22 cellular contexts compared by ENCODE assay signal in the genomic region with DNA sequence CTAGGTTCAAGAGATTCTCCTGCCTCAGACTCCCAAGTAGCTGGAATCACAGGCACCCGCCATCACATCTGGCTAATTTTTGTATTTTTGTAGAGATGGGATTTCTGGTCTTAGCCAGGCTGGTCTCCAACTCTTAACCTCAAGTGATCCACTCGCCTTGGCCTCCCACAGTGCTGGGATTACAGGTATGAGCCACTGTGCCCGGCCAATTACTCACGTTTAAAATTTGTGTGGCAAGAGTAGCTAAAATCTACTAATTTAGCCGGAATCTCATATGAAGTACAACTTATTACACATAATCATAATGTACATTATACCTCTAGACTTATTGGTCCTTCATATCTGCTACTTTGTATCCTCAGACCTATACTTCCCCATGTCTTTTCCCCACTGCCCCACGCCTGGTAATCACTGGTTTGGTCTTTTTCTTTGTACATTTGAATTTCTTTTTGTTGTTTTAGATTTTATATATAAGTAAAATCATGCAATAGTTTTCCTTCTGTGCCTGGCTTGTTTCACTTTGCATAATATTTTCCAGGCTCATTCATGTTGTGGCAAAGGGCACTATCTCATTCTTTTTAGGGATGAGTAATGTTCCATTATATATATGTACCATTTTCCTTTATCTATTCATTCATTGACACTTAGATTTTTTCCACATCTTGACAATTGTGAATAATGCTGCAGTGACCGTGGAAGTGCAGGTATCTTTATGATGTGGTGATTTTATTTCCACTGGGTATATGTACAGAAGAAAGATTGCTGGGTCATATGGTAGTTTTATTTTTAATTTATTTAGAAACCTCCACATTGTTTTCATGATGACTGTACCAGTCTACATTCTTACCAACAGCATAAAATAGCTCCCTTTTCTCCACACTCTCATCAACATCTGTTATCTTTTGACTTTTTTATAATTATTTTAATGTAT.
DNase-seq lines count a peak whose midpoint lies in the region; ATAC-seq lines count a peak whose summit lies in the region.
"Had no signal": no experiment of that assay in that cellular context is flagged by ENCODE, and none has a peak within 500 bp of the region (broad histone marks: within the 10 kb centered on the region; RNA-seq: fewer than 3 reads in every experiment).

No MANE protein-coding gene starts in this region.

- H3K27me3 Mint-ChIP-seq in activated naive CD4-positive, alpha-beta T cell treated with anti-CD3 and anti-CD28 coated beads for 36 hours (ENCODE audit: low read depth) = no peaks in the 10 kb centered on the region
- no peaks in the 10 kb centered on the region for H3K27me3 Mint-ChIP-seq in activated naive CD4-positive, alpha-beta T cell treated with anti-CD3 and anti-CD28 coated beads, Interleukin-2, amount 10 ng/mL, durations not matched to agents 7 days and 5 days
- H3K27me3 Mint-ChIP-seq in activated naive CD8-positive, alpha-beta T cell treated with anti-CD3 and anti-CD28 coated beads, Interleukin-2, amount 50 U/mL, for 24 hours = no peaks in the 10 kb centered on the region
- H3K27me3 Mint-ChIP-seq: IgD-negative memory B cell, memory B cell had no signal

- H3K4me3 Mint-ChIP-seq in activated naive CD4-positive, alpha-beta T cell treated with anti-CD3 and anti-CD28 coated beads for 36 hours = no peak overlapping the region
- H3K4me3 Mint-ChIP-seq in activated naive CD4-positive, alpha-beta T cell treated with anti-CD3 and anti-CD28 coated beads, Interleukin-2, amount 10 ng/mL, durations not matched to agents 7 days and 5 days = no peak overlapping the region
- H3K4me3 Mint-ChIP-seq in activated naive CD8-positive, alpha-beta T cell treated with anti-CD3 and anti-CD28 coated beads, Interleukin-2, amount 50 U/mL, for 24 hours = peak overlapping the region; percentile 7
- H3K4me3 Mint-ChIP-seq: CD14-positive monocyte, IgD-negative memory B cell, memory B cell, neural crest cell had no signal

- intact Hi-C loops in activated naive CD4-positive, alpha-beta T cell treated with anti-CD3 and anti-CD28 coated beads for 36 hours (cut with micrococcal nuclease) = loop anchor here (1.0 to 5.0 kb wide), 7 partner anchors 46 to 355 kb away; no protein-coding TSS in a partner anchor
- intact Hi-C loops in head of caudate nucleus (cut with DNase I) = no loop called here

- ATAC-seq in activated CD4-positive, CD25-positive, alpha-beta regulatory T cell treated with anti-CD3 and anti-CD28 coated beads, Interleukin-2, amount 50 U/mL, for 24 hours = peak; percentile 63 to 85
- peak; percentile 94 for ATAC-seq in activated naive CD8-positive, alpha-beta T cell treated with anti-CD3 and anti-CD28 coated beads, Interleukin-2, amount 50 U/mL, for 24 hours
- ATAC-seq in stimulated activated naive CD8-positive, alpha-beta T cell treated with anti-CD3 and anti-CD28 coated beads, Interleukin-15, Interleukin-2, amounts not matched to agents 100 U/mL and 50 U/mL, for 24 hours = peak; percentile 96
- ATAC-seq in GM19463 (IDR thresholded peaks at IDR 0.05; ENCODE audit: unreplicated experiment) = no peak
- ATAC-seq: left lobe of liver had no signal

- H3K27ac Mint-ChIP-seq in activated naive CD4-positive, alpha-beta T cell treated with anti-CD3 and anti-CD28 coated beads for 36 hours = peak overlapping the region; percentile 59
- no peak overlapping the region for H3K27ac Mint-ChIP-seq in activated naive CD4-positive, alpha-beta T cell treated with anti-CD3 and anti-CD28 coated beads, Interleukin-2, amount 10 ng/mL, durations not matched to agents 7 days and 5 days
- H3K27ac Mint-ChIP-seq in activated naive CD8-positive, alpha-beta T cell treated with anti-CD3 and anti-CD28 coated beads, Interleukin-2, amount 50 U/mL, for 24 hours = peak overlapping the region; percentile 98
- H3K27ac Mint-ChIP-seq: CD14-positive monocyte, IgD-negative memory B cell, memory B cell had no signal

- no peak for DNase-seq in activated CD4-positive, CD25-positive, alpha-beta regulatory T cell (lab: John Stamatoyannopoulos, UW)
- DNase-seq in activated naive CD4-positive, alpha-beta T cell treated with anti-CD3 and anti-CD28 coated beads for 36 hours = peak; percentile 10
- no peak for DNase-seq in activated naive CD4-positive, alpha-beta T cell treated with anti-CD3 and anti-CD28 coated beads, Interleukin-2, amount 10 ng/mL, durations not matched to agents 7 days and 5 days
- peak; percentile 21 for DNase-seq in activated naive CD8-positive, alpha-beta T cell treated with anti-CD3 and anti-CD28 coated beads, Interleukin-2, amount 50 U/mL, for 24 hours
- peak; percentile 24 for DNase-seq in stimulated activated naive CD8-positive, alpha-beta T cell treated with anti-CD3 and anti-CD28 coated beads, Interleukin-15, Interleukin-2, amounts not matched to agents 100 U/mL and 50 U/mL, for 24 hours
- no peak for DNase-seq in head of caudate nucleus
- DNase-seq: amygdala, DMS79 treated with DMSO at 0.1 percent for 48 hours, GF-D8, HCEC 1CT, NCI-H1048, NCI-H1694, NCI-H446 treated with DMSO at 0.1 percent for 48 hours, RPMI8226, small intestine had no signal

- CTCF ChIA-PET in activated naive CD4-positive, alpha-beta T cell treated with anti-CD3 and anti-CD28 coated beads for 36 hours (lab: Charles Lee) = interaction anchor here (0.6 to 1.2 kb wide), 2 partner anchors 135 to 278 kb away, joined by 3 to 5 read pairs; no protein-coding TSS in a partner anchor
- CTCF ChIA-PET in activated naive CD4-positive, alpha-beta T cell treated with anti-CD3 and anti-CD28 coated beads, Interleukin-2, amount 10 ng/mL, durations not matched to agents 7 days and 5 days (lab: Charles Lee) = no interaction called here

- peaks cover 24% of the 10 kb centered on the region for H3K4me1 Mint-ChIP-seq in activated naive CD4-positive, alpha-beta T cell treated with anti-CD3 and anti-CD28 coated beads for 36 hours (ENCODE audit: low read depth)
- no peaks in the 10 kb centered on the region for H3K4me1 Mint-ChIP-seq in activated naive CD4-positive, alpha-beta T cell treated with anti-CD3 and anti-CD28 coated beads, Interleukin-2, amount 10 ng/mL, durations not matched to agents 7 days and 5 days
- peaks cover 36% of the 10 kb centered on the region for H3K4me1 Mint-ChIP-seq in activated naive CD8-positive, alpha-beta T cell treated with anti-CD3 and anti-CD28 coated beads, Interleukin-2, amount 50 U/mL, for 24 hours
- H3K4me1 Mint-ChIP-seq: CD14-positive monocyte, IgD-negative memory B cell, memory B cell, neural crest cell had no signal

- H3K9me3 Mint-ChIP-seq in activated naive CD4-positive, alpha-beta T cell treated with anti-CD3 and anti-CD28 coated beads for 36 hours = peaks cover 18% of the 10 kb centered on the region
- peaks cover 8% of the 10 kb centered on the region for H3K9me3 Mint-ChIP-seq in activated naive CD4-positive, alpha-beta T cell treated with anti-CD3 and anti-CD28 coated beads, Interleukin-2, amount 10 ng/mL, durations not matched to agents 7 days and 5 days
- peaks cover 65% of the 10 kb centered on the region for H3K9me3 Mint-ChIP-seq in activated naive CD8-positive, alpha-beta T cell treated with anti-CD3 and anti-CD28 coated beads, Interleukin-2, amount 50 U/mL, for 24 hours

- peaks cover 9% of the 10 kb centered on the region for H3K36me3 Mint-ChIP-seq in activated naive CD4-positive, alpha-beta T cell treated with anti-CD3 and anti-CD28 coated beads for 36 hours (ENCODE audit: low read depth)
- H3K36me3 Mint-ChIP-seq in activated naive CD4-positive, alpha-beta T cell treated with anti-CD3 and anti-CD28 coated beads, Interleukin-2, amount 10 ng/mL, durations not matched to agents 7 days and 5 days = peaks cover 2% of the 10 kb centered on the region
- peaks cover 68% of the 10 kb centered on the region for H3K36me3 Mint-ChIP-seq in activated naive CD8-positive, alpha-beta T cell treated with anti-CD3 and anti-CD28 coated beads, Interleukin-2, amount 50 U/mL, for 24 hours (ENCODE audit: low read depth)
- H3K36me3 Mint-ChIP-seq: CD14-positive monocyte, IgD-negative memory B cell had no signal

Comparison
In these comparisons a context has a peak if more than half of its experiments do, and no peak if none do; other contexts are left out.
1. DNase-seq: peak in activated naive CD4-positive, alpha-beta T cell treated with anti-CD3 and anti-CD28 coated beads for 36 hours (single experiment), activated naive CD8-positive, alpha-beta T cell treated with anti-CD3 and anti-CD28 coated beads, Interleukin-2, amount 50 U/mL, for 24 hours (single experiment) and stimulated activated naive CD8-positive, alpha-beta T cell treated with anti-CD3 and anti-CD28 coated beads, Interleukin-15, Interleukin-2, amounts not matched to agents 100 U/mL and 50 U/mL, for 24 hours (single experiment); none in activated CD4-positive, CD25-positive, alpha-beta regulatory T cell (0 of 4), activated naive CD4-positive, alpha-beta T cell treated with anti-CD3 and anti-CD28 coated beads, Interleukin-2, amount 10 ng/mL, durations not matched to agents 7 days and 5 days (single experiment) and head of caudate nucleus (0 of 42).